ENCODE assay signal across 8 cellular contexts in the genomic region with DNA sequence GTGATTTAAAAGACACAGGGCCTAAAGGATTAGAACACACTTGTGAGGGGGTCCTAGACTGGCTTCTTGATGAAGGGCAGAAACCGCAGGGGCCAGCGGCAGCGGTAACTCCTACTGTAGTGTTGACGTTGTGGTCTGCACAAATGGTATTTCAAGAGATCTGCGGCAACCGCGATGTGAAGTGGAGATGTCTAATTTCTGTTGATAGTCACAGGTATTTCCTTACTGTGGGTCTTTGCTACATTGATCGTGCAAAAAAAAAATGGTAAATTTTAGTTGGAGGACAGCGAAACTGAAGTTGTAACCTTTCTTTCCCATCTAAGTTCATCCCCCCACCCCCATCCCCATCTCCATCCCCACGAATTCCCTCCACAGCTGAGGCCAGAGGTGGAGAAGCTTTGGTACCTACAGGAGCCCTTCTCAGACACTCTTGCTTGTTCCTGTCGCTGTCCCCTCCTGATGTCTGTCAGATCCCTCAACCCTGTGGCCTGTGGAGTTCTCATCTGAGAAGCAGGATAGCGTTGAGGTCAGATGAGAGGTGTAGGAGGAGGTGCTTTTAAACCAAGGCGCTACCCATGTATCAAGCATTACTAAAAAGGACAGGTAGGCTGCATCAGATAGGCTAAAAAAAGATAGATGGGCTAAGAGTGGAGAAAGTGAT. TPM values are rescaled to one million over a fixed set of nuclear protein-coding genes. Genes with fewer than 3 reads are reported as not detected.
DNase-seq lines count a peak whose midpoint lies in the region; ATAC-seq, FAIRE-seq and TF ChIP-seq lines count a peak whose summit lies in the region.

No MANE protein-coding gene starts in this region.

- no peaks in the 10 kb centered on the region; the same call in 1 of the 2 replicates for H3K27me3 ChIP-seq in BJ (ENCODE audit: control insufficient read depth, insufficient read depth, low read length)
- H3K27me3 ChIP-seq in SJSA1 (replicated peaks): no peaks in the 10 kb centered on the region
- H3K27me3 ChIP-seq in bronchial epithelial cell (ENCODE audit: control insufficient read depth, insufficient read depth, low read length): no peaks in the 10 kb centered on the region
- H3K27me3 ChIP-seq in stomach smooth muscle (ENCODE audit: control insufficient read depth in 1 of 2, insufficient read depth in 2 of 2, low read length in 2 of 2): no peaks in the 10 kb centered on the region

- H3K36me3 ChIP-seq in BJ (ENCODE audit: control insufficient read depth, insufficient read depth, low read length) (no peaks in the 10 kb centered on the region), SJSA1 (0 out of 2 replicates have a peak, but pooled peaks cover 2% of the 10 kb centered on the region), bronchial epithelial cell (ENCODE audit: control insufficient read depth, insufficient read depth, low read length) (peaks cover 2% of the 10 kb centered on the region), stomach smooth muscle (ENCODE audit: control insufficient read depth in 2 of 2, insufficient read depth in 2 of 2, low read length in 2 of 2) (no peaks in the 10 kb centered on the region)

- CTCF ChIA-PET in BJ (lab: Yijun Ruan, JAX): interaction anchor here (1.1 kb wide), 1 partner anchor 12 kb away, joined by 3 read pairs; no protein-coding TSS in a partner anchor

- peak overlapping the region; percentile 72 to 87 for H3K9ac ChIP-seq in stomach smooth muscle (ENCODE audit: low read length in 2 of 2)

- no peak for FAIRE-seq in bronchial epithelial cell (lab: Jason Lieb, UNC)

- POLR2A ChIA-PET in BJ (lab: Charles Lee): interaction anchor here (0.7 kb wide), 1 partner anchor 79 kb away, joined by 22 read pairs; no protein-coding TSS in a partner anchor

- DNase-seq in BJ (ENCODE audit: low read depth): no peak
- no peak for DNase-seq in SJSA1 (ENCODE audit: low read depth in 1 of 2, low spot score in 2 of 2)
- DNase-seq in bronchial epithelial cell (ENCODE audit: low read depth): peak; percentile 26
- DNase-seq in kidney tubule cell (ENCODE audit: low spot score): peak; percentile 66

- TF ChIP-seq CTCF in BJ (IDR thresholded peaks at IDR 0.05; ENCODE audit: insufficient read depth, low read depth, low read length) (no peak), bronchial epithelial cell (IDR thresholded peaks at IDR 0.05; ENCODE audit: insufficient read depth, low read length, severe bottlenecking) (no peak)

- no peaks in the 10 kb centered on the region for H3K9me3 ChIP-seq in SJSA1 (replicated peaks)
- H3K9me3 ChIP-seq in stomach smooth muscle (ENCODE audit: control insufficient read depth in 2 of 2, low read length in 2 of 2): no peaks in the 10 kb centered on the region

- peaks cover 33% of the 10 kb centered on the region for H3K4me1 ChIP-seq in SJSA1 (replicated peaks)
- peaks cover 3% of the 10 kb centered on the region for H3K4me1 ChIP-seq in stomach smooth muscle (ENCODE audit: control insufficient read depth, insufficient read depth, low read length)

- H3K27ac ChIP-seq in SJSA1 (peak overlapping the region; percentile 78), stomach smooth muscle (ENCODE audit: low read length) (peak overlapping the region; percentile 61)

- ATAC-seq in GM18867 (IDR thresholded peaks at IDR 0.05; ENCODE audit: unreplicated experiment): peak; percentile 32
- ATAC-seq in HG03439 (IDR thresholded peaks at IDR 0.05; ENCODE audit: unreplicated experiment): peak; percentile 2
- no peak for ATAC-seq in HG03139 (IDR thresholded peaks at IDR 0.05; ENCODE audit: unreplicated experiment)

- H3K4me3 ChIP-seq in BJ (ENCODE audit: low read depth, low read length): peak overlapping the region; percentile 86
- H3K4me3 ChIP-seq in SJSA1: peak overlapping the region; percentile 56
- H3K4me3 ChIP-seq in bronchial epithelial cell (ENCODE audit: low read depth, low read length): peak overlapping the region; percentile 88
- peak overlapping the region; percentile 78 to 92 for H3K4me3 ChIP-seq in stomach smooth muscle (ENCODE audit: low read length in 2 of 2)

RNA-seq across cellular contexts. Expression of a gene that starts 0.6 kb away (rescaled TPM):
- 23.0 and 23.4 TPM in 2 replicates for polyA plus RNA-seq in BJ (2011; rRNA removed)
- polyA minus RNA-seq in BJ (2011; rRNA and poly(A)+ RNA removed): 4.8 and 7.8 TPM in 2 replicates
- total RNA-seq in SJSA1 (2014; rRNA removed; shearing (Covaris generic)): 40.2 and 46.6 TPM in 2 replicates
- total RNA-seq in bronchial epithelial cell: 11.6 and 13.4 TPM in 2 replicates

Comparison
In these comparisons a context has a peak if more than half of its experiments do, and no peak if none do; other contexts are left out.
1. DNase-seq: peak in bronchial epithelial cell (single experiment) and kidney tubule cell (single experiment); none in BJ (single experiment) and SJSA1 (0 of 2).
2. Peak in every context shown above with its lines, with median percentiles within 50 percentile points of each other: H3K4me3 ChIP-seq.